8 cellular contexts compared by ENCODE assay signal in the genomic region with DNA sequence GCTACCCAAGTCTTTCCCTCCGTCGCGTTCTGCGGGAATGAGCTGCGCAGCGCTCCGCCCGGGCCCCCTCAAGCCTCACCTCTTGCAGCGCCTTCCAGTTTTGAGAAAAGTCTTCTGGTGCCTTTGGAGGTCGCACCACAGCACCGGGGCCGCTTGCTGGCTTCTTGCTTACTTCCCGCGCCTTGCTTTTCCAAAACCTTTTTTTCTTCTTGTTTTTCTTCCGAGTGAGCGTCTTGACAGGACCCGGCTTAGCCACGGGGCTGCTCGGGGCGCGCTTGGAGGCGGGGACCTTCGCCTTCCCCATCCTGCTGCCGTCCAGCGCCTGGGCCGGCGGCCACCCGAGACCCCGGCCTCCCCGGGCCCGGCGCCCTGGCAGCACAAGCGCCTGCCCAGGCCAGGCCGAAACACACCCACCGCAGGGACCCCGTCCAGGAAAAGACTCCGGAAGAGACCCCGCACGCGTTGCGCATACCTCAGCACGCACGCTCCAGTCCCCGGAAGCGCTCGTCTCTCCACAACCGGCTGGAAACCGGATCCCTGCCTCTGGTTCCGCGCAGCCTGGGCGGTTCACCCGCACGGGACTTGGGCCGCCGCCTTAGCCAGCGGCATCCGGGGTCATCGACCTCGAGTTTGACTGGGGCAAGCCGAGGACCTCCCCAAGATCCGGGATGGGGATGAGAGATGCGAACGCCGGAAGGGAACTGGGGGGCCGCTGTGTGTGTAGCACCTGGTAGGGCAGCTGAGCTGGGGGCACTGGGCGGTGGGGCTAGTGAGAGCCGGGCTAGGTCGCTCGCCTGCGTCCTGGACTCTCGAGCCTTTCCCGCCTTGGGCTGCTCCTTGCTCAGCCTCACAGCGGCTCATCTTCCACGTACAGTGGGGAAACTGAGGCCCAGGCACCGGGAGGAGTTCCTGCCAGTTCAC. TPM values are rescaled to one million over a fixed set of nuclear protein-coding genes. Genes with fewer than 3 reads are reported as not detected.
A peak's percentile ranks its signal among the peaks of the same experiment; 100 is the strongest.
DNase-seq lines count a peak whose midpoint lies in the region; ATAC-seq lines count a peak whose summit lies in the region.

Gene REXO4, minus strand, starts transcription at position 470 of the 921 bp plus-strand sequence. Its CDS starts 166 bp downstream, at position 304.

- POLR2A ChIA-PET in naive thymus-derived CD8-positive, alpha-beta T cell (lab: Charles Lee), result interaction anchor here (0.7 to 3.2 kb wide), 9 partner anchors 16 to 92 kb away, joined by 3 to 7 read pairs (median 3); partner anchors contain the start of genes MED22, RPL7A and SLC2A6

- H3K27me3 Mint-ChIP-seq in IgD-negative memory B cell, result peaks cover 2% of the 10 kb centered on the region
- H3K27me3 Mint-ChIP-seq in naive thymus-derived CD8-positive, alpha-beta T cell, result peaks cover 0 to under 1% (median 0%) of the 10 kb centered on the region in 5 donors
- H3K27me3 Mint-ChIP-seq in stimulated activated naive B cell treated with anti-CD40 and anti-IgM and Interleukin-4, amounts not matched to agents 10 μg/mL and 1 μg/mL and 100 μg/mL, for 72 hours, result no peaks in the 10 kb centered on the region

- peak; percentile 53 for DNase-seq in DMS 273 treated with DMSO at 0.1 percent for 48 hours (lab: John Stamatoyannopoulos, UW)
- DNase-seq in RKO (ENCODE audit: low spot score), result peak; percentile 97
- DNase-seq in activated T-helper 1 cell treated with Interleukin-2 at 50 U/mL for 16 hours (ENCODE audit: low read depth), result peak; percentile 69
- DNase-seq in fibroblast of gingiva (ENCODE audit: low read depth), result peak; percentile 87
- peak; percentile 65 to 92 (median 83) for DNase-seq in naive thymus-derived CD8-positive, alpha-beta T cell
- DNase-seq in stimulated activated naive B cell treated with anti-CD40 and anti-IgM and Interleukin-4, amounts not matched to agents 10 μg/mL and 1 μg/mL and 100 μg/mL, for 72 hours, result peak; percentile 86

- peak within 1 kb of the TSS; percentile 90 to 96 (median 94) for H3K4me3 Mint-ChIP-seq in IgD-negative memory B cell
- H3K4me3 Mint-ChIP-seq in naive thymus-derived CD8-positive, alpha-beta T cell, result peak within 1 kb of the TSS; percentile 87 to 93 (median 90)
- peak within 1 kb of the TSS; percentile 92 to 96 for H3K4me3 Mint-ChIP-seq in stimulated activated naive B cell treated with anti-CD40 and anti-IgM and Interleukin-4, amounts not matched to agents 10 μg/mL and 1 μg/mL and 100 μg/mL, for 72 hours

- H3K4me1 Mint-ChIP-seq in IgD-negative memory B cell, result peaks cover 34 to 50% (median 46%) of the 10 kb centered on the region in 3 donors
- H3K4me1 Mint-ChIP-seq in naive thymus-derived CD8-positive, alpha-beta T cell, result peaks cover 25 to 66% (median 59%) of the 10 kb centered on the region in 4 donors
- H3K4me1 Mint-ChIP-seq in stimulated activated naive B cell treated with anti-CD40 and anti-IgM and Interleukin-4, amounts not matched to agents 10 μg/mL and 1 μg/mL and 100 μg/mL, for 72 hours, result peaks cover 54 to 81% of the 10 kb centered on the region in 2 donors

- H3K27ac Mint-ChIP-seq in IgD-negative memory B cell, result peak within 1 kb of the TSS; percentile 88 to 94 (median 91)
- H3K27ac Mint-ChIP-seq in naive thymus-derived CD8-positive, alpha-beta T cell, result peak within 1 kb of the TSS; percentile 83 to 96 (median 93)
- H3K27ac Mint-ChIP-seq in stimulated activated naive B cell treated with anti-CD40 and anti-IgM and Interleukin-4, amounts not matched to agents 10 μg/mL and 1 μg/mL and 100 μg/mL, for 72 hours, result peak within 1 kb of the TSS; percentile 99

- peaks cover 0 to 1% (median 0%) of the 10 kb centered on the region in 3 donors for H3K9me3 Mint-ChIP-seq in IgD-negative memory B cell
- H3K9me3 Mint-ChIP-seq in naive thymus-derived CD8-positive, alpha-beta T cell, result no peaks in the 10 kb centered on the region
- H3K9me3 Mint-ChIP-seq in stimulated activated naive B cell treated with anti-CD40 and anti-IgM and Interleukin-4, amounts not matched to agents 10 μg/mL and 1 μg/mL and 100 μg/mL, for 72 hours, result peaks cover 7 to 8% of the 10 kb centered on the region in 2 donors

- peak; percentile 58 for ATAC-seq in GM21515 (IDR thresholded peaks at IDR 0.05; ENCODE audit: unreplicated experiment)
- ATAC-seq in naive thymus-derived CD8-positive, alpha-beta T cell, result peak; percentile 86 to 90
- peak; percentile 77 to 85 for ATAC-seq in stimulated activated naive B cell treated with anti-CD40 and anti-IgM and Interleukin-4, amounts not matched to agents 10 μg/mL and 1 μg/mL and 100 μg/mL, for 72 hours (replicated peaks)

- peaks cover 1% of the 10 kb centered on the region for H3K36me3 Mint-ChIP-seq in IgD-negative memory B cell
- H3K36me3 Mint-ChIP-seq in naive thymus-derived CD8-positive, alpha-beta T cell, result peaks cover 0 to 28% (median 2%) of the 10 kb centered on the region in 3 donors
- H3K36me3 Mint-ChIP-seq in stimulated activated naive B cell treated with anti-CD40 and anti-IgM and Interleukin-4, amounts not matched to agents 10 μg/mL and 1 μg/mL and 100 μg/mL, for 72 hours, result peaks cover 31 to 42% of the 10 kb centered on the region in 2 donors

RNA-seq across cellular contexts. Expression of gene REXO4, which starts in this region (rescaled TPM):
- 31.6 TPM for polyA plus RNA-seq in IgD-negative memory B cell
- total RNA-seq in naive thymus-derived CD8-positive, alpha-beta T cell, result 10 to 100 TPM; 42.4 to 45.6 TPM
- 10 to 100 TPM; 15.9 to 30.5 (median 24.4) TPM for polyA plus RNA-seq in naive thymus-derived CD8-positive, alpha-beta T cell

Comparison
In these comparisons a context has a peak if more than half of its experiments do, and no peak if none do; other contexts are left out.
1. Peak in every context shown above with its lines: DNase-seq and ATAC-seq.